In genomic region chr1:173367136-173367535, GRCh38 we compare ENCODE assay signal across 30 cellular contexts.
"Had no signal": no experiment of that assay in that cellular context is flagged by ENCODE, and none has a peak within 500 bp of the region (broad histone marks: within the 10 kb centered on the region; RNA-seq: fewer than 3 reads in every experiment).

No MANE protein-coding gene starts in this region.

- H3K9me3 ChIP-seq: ovary, psoas muscle, spleen, thoracic aorta, thyroid gland, vagina had no signal

- H3K36me3 Mint-ChIP-seq: natural killer cell, neural progenitor cell, type B pancreatic cell had no signal

- H3K27me3 Mint-ChIP-seq: progenitor cell of endocrine pancreas; stimulated activated memory B cell treated with anti-CD40 and anti-IgM and Interleukin-4, amounts not matched to agents 10 μg/mL and 1 μg/mL and 100 μg/mL, for 72 hours; stimulated activated naive CD8-positive, alpha-beta T cell treated with anti-CD3 and anti-CD28 coated beads, Interleukin-15, amount 100 ng/mL, for 72 hours; type B pancreatic cell had no signal

- ATAC-seq: naive thymus-derived CD4-positive, alpha-beta T cell; natural killer cell; psoas muscle; right cardiac atrium; sciatic nerve; stimulated activated memory B cell treated with anti-CD40 and anti-IgM and Interleukin-4, amounts not matched to agents 10 μg/mL and 1 μg/mL and 100 μg/mL, for 72 hours; stimulated activated naive CD8-positive, alpha-beta T cell treated with anti-CD3 and anti-CD28 coated beads, Interleukin-15, amount 100 ng/mL, for 72 hours; stimulated activated naive CD8-positive, alpha-beta T cell treated with anti-CD3 and anti-CD28 coated beads, Interleukin-15, Interleukin-2, amounts not matched to agents 100 U/mL and 50 U/mL, for 24 hours had no signal

- DNase-seq: naive thymus-derived CD4-positive, alpha-beta T cell; natural killer cell; occipital lobe; ovary; posterior cingulate gyrus; psoas muscle; right cardiac atrium; spleen; stimulated activated CD4-positive, alpha-beta T cell treated with anti-CD3 and anti-CD28 coated beads, Interleukin-12 subunit alpha, Interleukin-12 subunit beta, amount 100 ng/mL, for 4 hours; stimulated activated CD4-positive, alpha-beta T cell treated with anti-CD3 and anti-CD28 coated beads, Interleukin-1b, Interleukin-23, amount 100 ng/mL, for 48 hours; stimulated activated CD4-positive, alpha-beta T cell treated with anti-CD3 and anti-CD28 coated beads, Interleukin-4, amount 100 ng/mL, for 1 hour; stimulated activated CD4-positive, alpha-beta T cell treated with anti-CD3 and anti-CD28 coated beads, Interleukin-4, amount 100 ng/mL, for 4 hours; stimulated activated CD8-positive, alpha-beta memory T cell treated with anti-CD3 and anti-CD28 coated beads, Interleukin-4, amount 100 ng/mL, for 48 hours; stimulated activated naive CD4-positive, alpha-beta T cell; stimulated activated naive CD8-positive, alpha-beta T cell treated with anti-CD3 and anti-CD28 coated beads, Interleukin-15, amount 100 ng/mL, for 72 hours; stimulated activated naive CD8-positive, alpha-beta T cell treated with anti-CD3 and anti-CD28 coated beads, Interleukin-15, Interleukin-2, amounts not matched to agents 100 U/mL and 50 U/mL, for 24 hours; thyroid gland had no signal

- H3K4me1 ChIP-seq: neural progenitor cell, parathyroid adenoma, psoas muscle, spleen, thyroid gland, tibial nerve, vagina had no signal

- FAIRE-seq: urothelium cell line had no signal

- H3K9me3 Mint-ChIP-seq: nephron; stimulated activated memory B cell treated with anti-CD40 and anti-IgM and Interleukin-4, amounts not matched to agents 10 μg/mL and 1 μg/mL and 100 μg/mL, for 72 hours; type B pancreatic cell had no signal

- H3K4me3 Mint-ChIP-seq: naive thymus-derived CD4-positive, alpha-beta T cell; natural killer cell; nephron; neural progenitor cell; stimulated activated memory B cell treated with anti-CD40 and anti-IgM and Interleukin-4, amounts not matched to agents 10 μg/mL and 1 μg/mL and 100 μg/mL, for 72 hours; stimulated activated naive CD8-positive, alpha-beta T cell treated with anti-CD3 and anti-CD28 coated beads, Interleukin-15, amount 100 ng/mL, for 72 hours; type B pancreatic cell had no signal

- H3K4me1 Mint-ChIP-seq: natural killer cell; nephron; neural progenitor cell; stimulated activated memory B cell treated with anti-CD40 and anti-IgM and Interleukin-4, amounts not matched to agents 10 μg/mL and 1 μg/mL and 100 μg/mL, for 72 hours; stimulated activated naive CD8-positive, alpha-beta T cell treated with anti-CD3 and anti-CD28 coated beads, Interleukin-15, amount 100 ng/mL, for 72 hours had no signal

- H3K4me3 ChIP-seq: neural progenitor cell, ovary, psoas muscle, skin epidermis, smooth muscle cell, spleen, thoracic aorta, thyroid gland, tibial nerve, vagina had no signal

- H3K27ac Mint-ChIP-seq: naive thymus-derived CD4-positive, alpha-beta T cell; natural killer cell; nephron; neural progenitor cell; progenitor cell of endocrine pancreas; stimulated activated memory B cell treated with anti-CD40 and anti-IgM and Interleukin-4, amounts not matched to agents 10 μg/mL and 1 μg/mL and 100 μg/mL, for 72 hours; stimulated activated naive CD8-positive, alpha-beta T cell treated with anti-CD3 and anti-CD28 coated beads, Interleukin-15, amount 100 ng/mL, for 72 hours; type B pancreatic cell had no signal

- H3K9ac ChIP-seq: neural progenitor cell, parathyroid adenoma had no signal

- H2AFZ ChIP-seq: neural progenitor cell, parathyroid adenoma had no signal

- H3K36me3 ChIP-seq: neural progenitor cell, ovary, spleen, thoracic aorta, thyroid gland, tibial nerve, vagina had no signal

- H3K79me2 ChIP-seq: parathyroid adenoma had no signal

- H3K27ac ChIP-seq: neural progenitor cell, ovary, parathyroid adenoma, psoas muscle, skin epidermis, spleen, thoracic aorta, thyroid gland, tibial nerve, vagina had no signal

- H3K27me3 ChIP-seq: neural progenitor cell, ovary, spleen, thyroid gland, tibial nerve, vagina had no signal

- H3K4me2 ChIP-seq: neural progenitor cell, smooth muscle cell had no signal
